Comparison of ENCODE assay signal across 18 cellular contexts in the genomic region with DNA sequence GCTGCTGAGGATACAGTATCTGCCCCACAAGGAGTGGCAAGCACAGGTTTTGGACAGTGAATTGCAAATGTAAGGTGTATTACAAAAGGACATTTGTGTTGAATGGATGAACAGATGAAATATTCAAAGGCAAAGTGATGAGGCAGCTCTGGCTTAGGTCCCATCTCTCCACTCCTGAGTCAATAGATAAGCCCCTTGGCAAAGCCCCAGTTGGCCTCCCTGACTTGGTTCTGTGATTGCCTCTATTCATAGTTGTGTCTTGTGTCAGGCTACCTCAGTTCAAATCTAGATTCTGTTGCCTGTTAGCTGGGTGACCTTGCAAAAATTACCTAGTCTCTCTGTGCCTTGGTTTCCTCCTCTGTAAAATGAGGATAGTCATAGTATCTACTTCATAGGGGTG. TPM values are rescaled to one million over a fixed set of nuclear protein-coding genes. Genes with fewer than 3 reads are reported as not detected.
DNase-seq lines count a peak whose midpoint lies in the region; TF ChIP-seq lines count a peak whose summit lies in the region.
"Had no signal": no experiment of that assay in that cellular context is flagged by ENCODE, and none has a peak within 500 bp of the region (broad histone marks: within the 10 kb centered on the region; RNA-seq: fewer than 3 reads in every experiment).

No MANE protein-coding gene starts in this region.

- H3K9ac ChIP-seq in mucosa of rectum (ENCODE audit: low read depth in 1 of 2, low read length in 2 of 2), result no peak overlapping the region

- H3K4me3 ChIP-seq in mucosa of rectum (ENCODE audit: low read length in 2 of 2) (no peak overlapping the region), transverse colon (no peak overlapping the region)
- H3K4me3 ChIP-seq: ovary, PC-9 had no signal

- TF ChIP-seq CTCF in chondrocyte (IDR thresholded peaks at IDR 0.05), result no peak
- TF ChIP-seq CTCF in transverse colon (IDR thresholded peaks at IDR 0.05), result no peak

- H3K9me3 ChIP-seq in mucosa of rectum (ENCODE audit: control insufficient read depth in 2 of 2, low read length in 2 of 2), result no peaks in the 10 kb centered on the region
- H3K9me3 ChIP-seq in transverse colon, result no peaks in the 10 kb centered on the region
- H3K9me3 ChIP-seq: ovary had no signal

- peaks cover 73% of the 10 kb centered on the region for H3K4me1 Mint-ChIP-seq in chondrocyte (ENCODE audit: low read depth)
- H3K4me1 Mint-ChIP-seq: memory B cell had no signal

- H3K27ac ChIP-seq in mucosa of rectum (ENCODE audit: low read depth in 2 of 2, low read length in 2 of 2) (peak overlapping the region; percentile 20 to 33), transverse colon (peak overlapping the region; percentile 84 to 95 (median 90))

- H3K9me3 Mint-ChIP-seq in chondrocyte (ENCODE audit: low read depth), result no peaks in the 10 kb centered on the region
- H3K9me3 Mint-ChIP-seq: activated T-cell treated with anti-CD3 and anti-CD28 coated beads, Interleukin-2, amount 50 U/mL, for 24 hours; dendritic cell treated with granulocyte-macrophage colony-stimulating factor and Interleukin-4, amounts not matched to agents 40 ng/mL and 50 ng/mL, for 4 days; memory B cell; T-helper 1 cell treated with Interleukin-12 subunit alpha and Interleukin-12 subunit beta and Interleukin-4 antibody, amounts not matched to agents 30 μg/mL and 1 μg/mL, for 36 hours had no signal

- H3K4me3 Mint-ChIP-seq in chondrocyte (ENCODE audit: unreplicated experiment), result no peak overlapping the region
- H3K4me3 Mint-ChIP-seq: activated T-cell treated with anti-CD3 and anti-CD28 coated beads, Interleukin-2, amount 50 U/mL, for 24 hours; dendritic cell treated with granulocyte-macrophage colony-stimulating factor and Interleukin-4, amounts not matched to agents 40 ng/mL and 50 ng/mL, for 4 days; memory B cell; T-helper 1 cell treated with Interleukin-12 subunit alpha and Interleukin-12 subunit beta and Interleukin-4 antibody, amounts not matched to agents 30 μg/mL and 1 μg/mL, for 36 hours had no signal

- in situ Hi-C loops in transverse colon (cut with MboI; ENCODE audit: low pct_ligation_motif_present in 1 of 4, low pct_unique_long_range_greater_than_20kb in 1 of 4, low sequenced_read_pairs in 3 of 4), result no loop called here

- H3K27me3 Mint-ChIP-seq in chondrocyte (ENCODE audit: low read depth), result no peaks in the 10 kb centered on the region
- H3K27me3 Mint-ChIP-seq: activated T-cell treated with anti-CD3 and anti-CD28 coated beads, Interleukin-2, amount 50 U/mL, for 24 hours; dendritic cell treated with granulocyte-macrophage colony-stimulating factor and Interleukin-4, amounts not matched to agents 40 ng/mL and 50 ng/mL, for 4 days had no signal

- intact Hi-C loops in transverse colon (cut with DNase I; ENCODE audit: low total_unique reads), result no loop called here

- peaks cover 8% of the 10 kb centered on the region for H3K36me3 Mint-ChIP-seq in chondrocyte (ENCODE audit: low read depth)

- no peak for TF ChIP-seq POLR2A in transverse colon (IDR thresholded peaks at IDR 0.05)

- H3K27ac Mint-ChIP-seq in chondrocyte (ENCODE audit: unreplicated experiment), result peak overlapping the region; percentile 99
- H3K27ac Mint-ChIP-seq: activated T-cell treated with anti-CD3 and anti-CD28 coated beads, Interleukin-2, amount 50 U/mL, for 24 hours; memory B cell; T-helper 1 cell treated with Interleukin-12 subunit alpha and Interleukin-12 subunit beta and Interleukin-4 antibody, amounts not matched to agents 30 μg/mL and 1 μg/mL, for 36 hours had no signal

- H3K36me3 ChIP-seq in mucosa of rectum (ENCODE audit: control insufficient read depth in 2 of 2, insufficient read depth in 2 of 2, low read length in 2 of 2) (peaks cover 4 to 7% of the 10 kb centered on the region in 2 donors), transverse colon (no peaks in the 10 kb centered on the region)
- H3K36me3 ChIP-seq: ovary had no signal

- peak; percentile 22 for DNase-seq in NCI-H2029 (lab: John Stamatoyannopoulos, UW)
- no peak for DNase-seq in NCI-H2029 treated with DMSO at 0.1 percent for 48 hours (lab: John Stamatoyannopoulos, UW)
- peak; percentile 4 for DNase-seq in chondrocyte (ENCODE audit: low spot score)
- peak; percentile 6 for DNase-seq in transverse colon
- DNase-seq in NCI-H2107 (lab: John Stamatoyannopoulos, UW), result no peak
- DNase-seq in NCI-H1417 treated with DMSO at 0.1 percent for 48 hours (lab: John Stamatoyannopoulos, UW), result no peak
- DNase-seq in activated gamma-delta T cell (lab: John Stamatoyannopoulos, UW), result no peak
- DNase-seq: activated CD4-positive, alpha-beta T cell treated with anti-CD3 and anti-CD28 coated beads for 4 hours; activated T-cell treated with anti-CD3 and anti-CD28 coated beads, Interleukin-2, amount 50 U/mL, for 24 hours; NCI-H1048; ovary; PC-9 had no signal

- peaks cover 29 to 34% of the 10 kb centered on the region in 2 donors for H3K4me1 ChIP-seq in mucosa of rectum (ENCODE audit: control insufficient read depth in 2 of 2, insufficient read depth in 2 of 2, low read length in 2 of 2)
- peaks cover 40 to 57% (median 43%) of the 10 kb centered on the region in 4 donors for H3K4me1 ChIP-seq in transverse colon

- TF ChIP-seq EP300 in transverse colon (IDR thresholded peaks at IDR 0.05; ENCODE audit: low read depth), result no peak

- H3K27me3 ChIP-seq in mucosa of rectum (ENCODE audit: control insufficient read depth in 2 of 2, insufficient read depth in 2 of 2, low read length in 2 of 2), result no peaks in the 10 kb centered on the region
- no peaks in the 10 kb centered on the region for H3K27me3 ChIP-seq in transverse colon
- H3K27me3 ChIP-seq: ovary had no signal

RNA-seq across cellular contexts. Expression of a gene that starts 1.8 kb away (rescaled TPM):
- total RNA-seq in chondrocyte (307 to 312 TPM (median 310 TPM) in 3 replicates), transverse colon (10 to 100 TPM; 39.7 to 67.3 (median 51.5) TPM)
- total RNA-seq: A172, HT-29, PC-9 had no signal

RNA-seq across cellular contexts. Expression of a gene that starts 10.5 kb away (rescaled TPM):
- total RNA-seq in chondrocyte (50.0 to 53.6 TPM (median 52.3 TPM) in 3 replicates), transverse colon (100 to 1,000 TPM in 1 of 4 donors, 10 to 100 TPM in 3; 15.3 to 112 (median 48.3) TPM)

RNA-seq across cellular contexts. Expression of a gene that starts 22.2 kb away (rescaled TPM):
- total RNA-seq in chondrocyte (0.67 to 1.5 TPM (median 1.5 TPM) in 3 replicates), transverse colon (1 to 10 TPM; 2.2 to 7.2 (median 3.9) TPM)
- total RNA-seq: A172, HT-29 had no signal

RNA-seq across cellular contexts. Expression of a gene that starts 26.3 kb away (rescaled TPM):
- total RNA-seq in chondrocyte, result 9.4 to 22.0 TPM (median 9.9 TPM) in 3 replicates
- total RNA-seq in transverse colon, result 10 to 100 TPM in 2 of 4 donors, 1 to 10 TPM in 2; 6.0 to 17.6 (median 9.5) TPM

Comparison
In these comparisons a context has a peak if more than half of its experiments do, and no peak if none do; other contexts are left out.
1. DNase-seq: peak in NCI-H2029 (single experiment), chondrocyte (single experiment) and transverse colon (single experiment); none in NCI-H2029 treated with DMSO at 0.1 percent for 48 hours (single experiment), NCI-H2107 (single experiment), NCI-H1417 treated with DMSO at 0.1 percent for 48 hours (single experiment) and activated gamma-delta T cell (single experiment).